ENCODE assay signal across 1 cellular context in the genomic region with DNA sequence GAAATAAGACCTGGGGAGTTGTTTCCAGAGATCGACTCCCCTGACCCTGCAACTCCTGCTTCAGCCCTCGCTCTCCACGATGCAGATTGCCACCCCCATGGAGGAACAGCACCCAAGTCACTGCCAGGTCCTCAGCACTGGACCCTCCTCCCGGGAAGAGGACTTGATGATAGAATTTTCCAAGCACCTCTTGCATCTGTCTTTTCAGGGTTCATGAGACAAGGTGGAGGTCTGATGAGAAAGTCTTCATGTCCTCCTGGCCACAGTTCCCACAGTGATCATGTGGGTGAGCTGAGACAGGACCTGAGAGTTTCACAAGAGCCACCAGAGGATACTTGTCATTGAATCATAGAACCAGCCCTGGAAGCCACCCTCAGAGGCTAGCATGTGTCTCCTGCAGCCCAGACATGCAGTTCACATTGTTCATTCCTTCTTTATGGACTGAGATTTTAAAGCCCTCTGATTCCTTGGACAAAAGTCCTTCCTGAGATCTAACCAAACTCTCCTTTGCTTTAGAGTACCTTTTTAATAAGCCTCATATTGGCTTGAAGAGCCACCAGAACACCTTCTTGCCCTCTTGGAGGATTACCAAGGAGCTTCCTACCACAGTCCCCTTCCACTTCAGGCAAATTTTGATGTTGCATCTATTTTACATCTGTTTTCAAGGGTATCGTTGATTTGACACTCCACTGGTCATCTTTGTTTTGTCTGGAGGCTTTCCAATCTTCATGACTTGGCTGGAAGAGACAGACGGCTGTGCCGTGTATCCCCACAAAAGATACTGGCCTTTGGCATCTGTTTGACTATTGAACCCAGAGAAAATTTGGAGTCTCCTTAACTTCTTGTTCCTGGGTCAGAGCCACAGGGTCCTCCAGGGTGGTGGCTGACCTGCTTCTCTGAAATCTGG.
TF ChIP-seq lines count a peak whose summit lies in the region.

No MANE protein-coding gene starts in this region.

TF ChIP-seq in GM23338, 12 proteins besides CTCF, POLR2A, EP300 and RAD21 (continued from another document):
- TF ChIP-seq, protein P1, sequence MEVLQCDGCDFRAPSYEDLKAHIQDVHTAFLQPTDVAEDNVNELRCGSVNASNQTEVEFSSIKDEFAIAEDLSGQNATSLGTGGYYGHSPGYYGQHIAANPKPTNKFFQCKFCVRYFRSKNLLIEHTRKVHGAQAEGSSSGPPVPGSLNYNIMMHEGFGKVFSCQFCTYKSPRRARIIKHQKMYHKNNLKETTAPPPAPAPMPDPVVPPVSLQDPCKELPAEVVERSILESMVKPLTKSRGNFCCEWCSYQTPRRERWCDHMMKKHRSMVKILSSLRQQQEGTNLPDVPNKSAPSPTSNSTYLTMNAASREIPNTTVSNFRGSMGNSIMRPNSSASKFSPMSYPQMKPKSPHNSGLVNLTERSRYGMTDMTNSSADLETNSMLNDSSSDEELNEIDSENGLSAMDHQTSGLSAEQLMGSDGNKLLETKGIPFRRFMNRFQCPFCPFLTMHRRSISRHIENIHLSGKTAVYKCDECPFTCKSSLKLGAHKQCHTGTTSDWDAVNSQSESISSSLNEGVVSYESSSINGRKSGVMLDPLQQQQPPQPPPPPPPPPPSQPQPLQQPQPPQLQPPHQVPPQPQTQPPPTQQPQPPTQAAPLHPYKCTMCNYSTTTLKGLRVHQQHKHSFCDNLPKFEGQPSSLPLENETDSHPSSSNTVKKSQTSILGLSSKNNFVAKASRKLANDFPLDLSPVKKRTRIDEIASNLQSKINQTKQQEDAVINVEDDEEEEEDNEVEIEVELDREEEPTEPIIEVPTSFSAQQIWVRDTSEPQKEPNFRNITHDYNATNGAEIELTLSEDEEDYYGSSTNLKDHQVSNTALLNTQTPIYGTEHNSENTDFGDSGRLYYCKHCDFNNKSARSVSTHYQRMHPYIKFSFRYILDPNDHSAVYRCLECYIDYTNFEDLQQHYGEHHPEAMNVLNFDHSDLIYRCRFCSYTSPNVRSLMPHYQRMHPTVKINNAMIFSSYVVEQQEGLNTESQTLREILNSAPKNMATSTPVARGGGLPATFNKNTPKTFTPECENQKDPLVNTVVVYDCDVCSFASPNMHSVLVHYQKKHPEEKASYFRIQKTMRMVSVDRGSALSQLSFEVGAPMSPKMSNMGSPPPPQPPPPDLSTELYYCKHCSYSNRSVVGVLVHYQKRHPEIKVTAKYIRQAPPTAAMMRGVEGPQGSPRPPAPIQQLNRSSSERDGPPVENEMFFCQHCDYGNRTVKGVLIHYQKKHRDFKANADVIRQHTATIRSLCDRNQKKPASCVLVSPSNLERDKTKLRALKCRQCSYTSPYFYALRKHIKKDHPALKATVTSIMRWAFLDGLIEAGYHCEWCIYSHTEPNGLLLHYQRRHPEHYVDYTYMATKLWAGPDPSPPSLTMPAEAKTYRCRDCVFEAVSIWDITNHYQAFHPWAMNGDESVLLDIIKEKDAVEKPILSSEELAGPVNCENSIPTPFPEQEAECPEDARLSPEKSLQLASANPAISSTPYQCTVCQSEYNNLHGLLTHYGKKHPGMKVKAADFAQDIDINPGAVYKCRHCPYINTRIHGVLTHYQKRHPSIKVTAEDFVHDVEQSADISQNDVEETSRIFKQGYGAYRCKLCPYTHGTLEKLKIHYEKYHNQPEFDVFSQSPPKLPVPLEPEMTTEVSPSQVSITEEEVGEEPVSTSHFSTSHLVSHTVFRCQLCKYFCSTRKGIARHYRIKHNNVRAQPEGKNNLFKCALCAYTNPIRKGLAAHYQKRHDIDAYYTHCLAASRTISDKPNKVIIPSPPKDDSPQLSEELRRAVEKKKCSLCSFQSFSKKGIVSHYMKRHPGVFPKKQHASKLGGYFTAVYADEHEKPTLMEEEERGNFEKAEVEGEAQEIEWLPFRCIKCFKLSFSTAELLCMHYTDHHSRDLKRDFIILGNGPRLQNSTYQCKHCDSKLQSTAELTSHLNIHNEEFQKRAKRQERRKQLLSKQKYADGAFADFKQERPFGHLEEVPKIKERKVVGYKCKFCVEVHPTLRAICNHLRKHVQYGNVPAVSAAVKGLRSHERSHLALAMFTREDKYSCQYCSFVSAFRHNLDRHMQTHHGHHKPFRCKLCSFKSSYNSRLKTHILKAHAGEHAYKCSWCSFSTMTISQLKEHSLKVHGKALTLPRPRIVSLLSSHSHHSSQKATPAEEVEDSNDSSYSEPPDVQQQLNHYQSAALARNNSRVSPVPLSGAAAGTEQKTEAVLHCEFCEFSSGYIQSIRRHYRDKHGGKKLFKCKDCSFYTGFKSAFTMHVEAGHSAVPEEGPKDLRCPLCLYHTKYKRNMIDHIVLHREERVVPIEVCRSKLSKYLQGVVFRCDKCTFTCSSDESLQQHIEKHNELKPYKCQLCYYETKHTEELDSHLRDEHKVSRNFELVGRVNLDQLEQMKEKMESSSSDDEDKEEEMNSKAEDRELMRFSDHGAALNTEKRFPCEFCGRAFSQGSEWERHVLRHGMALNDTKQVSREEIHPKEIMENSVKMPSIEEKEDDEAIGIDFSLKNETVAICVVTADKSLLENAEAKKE (CRISPR knock-in tag; IDR thresholded peaks at IDR 0.05) = no peak
- no peak for TF ChIP-seq ZNF114 (CRISPR knock-in tag; IDR thresholded peaks at IDR 0.05)
- TF ChIP-seq EZH2 (IDR thresholded peaks at IDR 0.05; ENCODE audit: low read depth, unreplicated experiment) = no peak
- no peak for TF ChIP-seq STAT1 (IDR thresholded peaks at IDR 0.05; ENCODE audit: unreplicated experiment)
- TF ChIP-seq NANOG (IDR thresholded peaks at IDR 0.05; ENCODE audit: borderline replicate concordance) = no peak
